In genomic region chr10:83706120-83706519, GRCh38 we compare ENCODE assay signal across 28 cellular contexts.
"Had no signal": no experiment of that assay in that cellular context is flagged by ENCODE, and none has a peak within 500 bp of the region (broad histone marks: within the 10 kb centered on the region; RNA-seq: fewer than 3 reads in every experiment).

No MANE protein-coding gene starts in this region.

- H3K36me3 ChIP-seq: neural progenitor cell, ovary, spleen, suprapubic skin, tibial artery, transverse colon, upper lobe of right lung, uterus had no signal

- H3K4me3 ChIP-seq: neural progenitor cell, ovary, psoas muscle, skin epidermis, smooth muscle cell, spleen, suprapubic skin, testis, tibial artery, transverse colon, upper lobe of right lung, uterus had no signal

- DNase-seq: natural killer cell; occipital lobe; ovary; posterior cingulate gyrus; psoas muscle; right cardiac atrium; spleen; stimulated activated CD4-positive, alpha-beta T cell treated with anti-CD3 and anti-CD28 coated beads, Interleukin-12 subunit alpha, Interleukin-12 subunit beta, amount 100 ng/mL, for 4 hours; stimulated activated CD4-positive, alpha-beta T cell treated with anti-CD3 and anti-CD28 coated beads, Interleukin-1b, Interleukin-23, amount 100 ng/mL, for 48 hours; stimulated activated CD4-positive, alpha-beta T cell treated with anti-CD3 and anti-CD28 coated beads, Interleukin-4, amount 100 ng/mL, for 1 hour; stimulated activated CD4-positive, alpha-beta T cell treated with anti-CD3 and anti-CD28 coated beads, Interleukin-4, amount 100 ng/mL, for 4 hours; stimulated activated CD8-positive, alpha-beta memory T cell treated with anti-CD3 and anti-CD28 coated beads, Interleukin-4, amount 100 ng/mL, for 48 hours; stimulated activated naive CD4-positive, alpha-beta T cell; stimulated activated naive CD8-positive, alpha-beta T cell treated with anti-CD3 and anti-CD28 coated beads, Interleukin-15, amount 100 ng/mL, for 72 hours; stimulated activated naive CD8-positive, alpha-beta T cell treated with anti-CD3 and anti-CD28 coated beads, Interleukin-15, Interleukin-2, amounts not matched to agents 100 U/mL and 50 U/mL, for 24 hours; substantia nigra; testis; tibial artery; transverse colon; upper lobe of right lung; uterus had no signal

- H3K27me3 ChIP-seq: neural progenitor cell, ovary, spleen, suprapubic skin, testis, tibial artery, transverse colon, upper lobe of right lung, uterus had no signal

- H3K27ac ChIP-seq: neural progenitor cell, ovary, parathyroid adenoma, psoas muscle, skin epidermis, spleen, suprapubic skin, testis, tibial artery, transverse colon, upper lobe of right lung, uterus had no signal

- H3K9me3 ChIP-seq: ovary, psoas muscle, spleen, suprapubic skin, testis, tibial artery, transverse colon, upper lobe of right lung, uterus had no signal

- ATAC-seq: natural killer cell; psoas muscle; right cardiac atrium; sciatic nerve; stimulated activated memory B cell treated with anti-CD40 and anti-IgM and Interleukin-4, amounts not matched to agents 10 μg/mL and 1 μg/mL and 100 μg/mL, for 72 hours; stimulated activated naive CD8-positive, alpha-beta T cell treated with anti-CD3 and anti-CD28 coated beads, Interleukin-15, amount 100 ng/mL, for 72 hours; stimulated activated naive CD8-positive, alpha-beta T cell treated with anti-CD3 and anti-CD28 coated beads, Interleukin-15, Interleukin-2, amounts not matched to agents 100 U/mL and 50 U/mL, for 24 hours; upper lobe of right lung had no signal

- H3K4me1 ChIP-seq: neural progenitor cell, parathyroid adenoma, psoas muscle, spleen, suprapubic skin, testis, tibial artery, transverse colon, upper lobe of right lung, uterus had no signal
